ENCODE assay signal across 12 cellular contexts in genomic region chr3:61807865-61808276, GRCh38.
DNase-seq lines count a peak whose midpoint lies in the region; ATAC-seq lines count a peak whose summit lies in the region.
"Had no signal": no experiment of that assay in that cellular context is flagged by ENCODE, and none has a peak within 500 bp of the region (broad histone marks: within the 10 kb centered on the region; RNA-seq: fewer than 3 reads in every experiment).

No MANE protein-coding gene starts in this region.

- DNase-seq in Right ventricle myocardium inferior (ENCODE audit: missing footprints) (no peak), cardiac septum (ENCODE audit: low spot score) (no peak), cerebellar cortex (ENCODE audit: low spot score) (peak; percentile 67), mesendoderm (peak; percentile 51), NCI-H1930 (lab: John Stamatoyannopoulos, UW) (no peak)
- DNase-seq in activated CD8-positive, alpha-beta memory T cell treated with anti-CD3 and anti-CD28 coated beads, Interleukin-2, amount 50 U/mL, for 4 hours: no peak
- DNase-seq: dermis blood vessel endothelial cell had no signal

- H4K8ac ChIP-seq in mesendoderm (ENCODE audit: low read depth, low read length): no peak overlapping the region

- no peak overlapping the region for H2BK15ac ChIP-seq in mesendoderm (replicated peaks; ENCODE audit: low read depth)

- no peak overlapping the region for H4K5ac ChIP-seq in mesendoderm (ENCODE audit: low read length)

- no peaks in the 10 kb centered on the region for H3K27me3 ChIP-seq in mesendoderm (ENCODE audit: insufficient read depth, low read length, poor library complexity)
- H3K27me3 ChIP-seq: BLaER1 treated with 17β-estradiol and CSF1 and Interleukin-3, amounts not matched to agents 10 nM and 100 nM; SJSA1 had no signal

- no peak overlapping the region for H2BK5ac ChIP-seq in mesendoderm (ENCODE audit: low read length)

- H3K79me1 ChIP-seq in mesendoderm (ENCODE audit: low read length): peaks cover 18% of the 10 kb centered on the region

- peaks cover 51% of the 10 kb centered on the region for H3K79me2 ChIP-seq in mesendoderm (ENCODE audit: control insufficient read depth, insufficient read depth, low read length)

- no peak overlapping the region for H3K4me2 ChIP-seq in mesendoderm (ENCODE audit: low read length)
- H3K4me2 ChIP-seq: BLaER1 treated with 17β-estradiol and CSF1 and Interleukin-3, amounts not matched to agents 10 nM and 100 nM; KMS-11 had no signal

- no peaks in the 10 kb centered on the region for H3K36me3 ChIP-seq in mesendoderm (ENCODE audit: control insufficient read depth, insufficient read depth, low read length)
- H3K36me3 ChIP-seq: SJSA1 had no signal

- H3K27ac ChIP-seq in mesendoderm (ENCODE audit: low read depth, low read length): no peak overlapping the region
- H3K27ac ChIP-seq: BLaER1 treated with 17β-estradiol and CSF1 and Interleukin-3, amounts not matched to agents 10 nM and 100 nM; KMS-11; SJSA1 had no signal

- no peak overlapping the region for H2BK120ac ChIP-seq in mesendoderm (ENCODE audit: low read depth, low read length)

- no peak overlapping the region for H3K4me3 ChIP-seq in mesendoderm (ENCODE audit: low read length)
- H3K4me3 ChIP-seq: BLaER1 treated with 17β-estradiol and CSF1 and Interleukin-3, amounts not matched to agents 10 nM and 100 nM; SJSA1 had no signal

- H3K56ac ChIP-seq in mesendoderm (ENCODE audit: low read length): no peak overlapping the region

- H2AK5ac ChIP-seq in mesendoderm (ENCODE audit: low read length): no peak overlapping the region

- no CpG with 5 or more reads among the region's 6 CpGs for WGBS in mesendoderm (ENCODE audit: extremely low coverage, insufficient coverage, low lambda C conversion rate)

- intact Hi-C loops in Right ventricle myocardium inferior (cut with DNase I) (loop anchor here (5.0 kb wide), 2 partner anchors 81 to 246 kb away; partner anchors contain the start of gene PTPRG), cardiac septum (cut with DNase I) (loop anchor here (2.0 to 5.0 kb wide), 2 partner anchors 81 to 247 kb away; partner anchors contain the start of gene PTPRG)

- H3K18ac ChIP-seq in mesendoderm (ENCODE audit: low read length): no peak overlapping the region

- no peak overlapping the region for H3K23ac ChIP-seq in mesendoderm (ENCODE audit: low read length)

- peak; percentile 42 for ATAC-seq in Right ventricle myocardium inferior
- no peak for ATAC-seq in GM21576 (IDR thresholded peaks at IDR 0.05; ENCODE audit: unreplicated experiment)
- no peak for ATAC-seq in GM21723 (IDR thresholded peaks at IDR 0.05; ENCODE audit: unreplicated experiment)

- H3K4me1 ChIP-seq in mesendoderm (ENCODE audit: control insufficient read depth, low read depth, low read length): peaks cover 6% of the 10 kb centered on the region
- H3K4me1 ChIP-seq: SJSA1 had no signal

- H3K9ac ChIP-seq in mesendoderm (ENCODE audit: low read length): no peak overlapping the region
- H3K9ac ChIP-seq: BLaER1 treated with 17β-estradiol and CSF1 and Interleukin-3, amounts not matched to agents 10 nM and 100 nM; KMS-11 had no signal

- H3K4ac ChIP-seq in mesendoderm (ENCODE audit: low read depth, low read length): no peak overlapping the region

Comparison
In these comparisons a context has a peak if more than half of its experiments do, and no peak if none do; other contexts are left out.
1. DNase-seq: peak in cerebellar cortex (single experiment) and mesendoderm (single experiment); none in Right ventricle myocardium inferior (single experiment), cardiac septum (single experiment), activated CD8-positive, alpha-beta memory T cell treated with anti-CD3 and anti-CD28 coated beads, Interleukin-2, amount 50 U/mL, for 4 hours (single experiment) and NCI-H1930 (0 of 2).